Comparison of ENCODE assay signal across 10 cellular contexts in genomic region chr1:55069280-55069679, GRCh38. TPM values are rescaled to one million over a fixed set of nuclear protein-coding genes. Genes with fewer than 3 reads are reported as not detected.
"Had no signal": no experiment of that assay in that cellular context is flagged by ENCODE, and none has a peak within 500 bp of the region (broad histone marks: within the 10 kb centered on the region; RNA-seq: fewer than 3 reads in every experiment).

No MANE protein-coding gene starts in this region.

- H3K4me3 Mint-ChIP-seq: activated CD4-positive, alpha-beta memory T cell treated with anti-CD3 and anti-CD28 coated beads for 36 hours; activated T-helper 17 cell treated with anti-CD3 and anti-CD28 coated beads, Interleukin-2, amount 50 U/mL, for 72 hours; naive B cell had no signal

- H3K9me3 Mint-ChIP-seq: activated CD4-positive, alpha-beta memory T cell treated with anti-CD3 and anti-CD28 coated beads for 36 hours; activated T-helper 17 cell treated with anti-CD3 and anti-CD28 coated beads, Interleukin-2, amount 50 U/mL, for 72 hours; naive B cell had no signal

- H3K27me3 Mint-ChIP-seq: activated CD4-positive, alpha-beta memory T cell treated with anti-CD3 and anti-CD28 coated beads for 36 hours; activated T-helper 17 cell treated with anti-CD3 and anti-CD28 coated beads, Interleukin-2, amount 50 U/mL, for 72 hours; naive B cell had no signal

- H3K27ac Mint-ChIP-seq: activated CD4-positive, alpha-beta memory T cell treated with anti-CD3 and anti-CD28 coated beads for 36 hours had no signal

- DNase-seq: activated CD4-positive, alpha-beta memory T cell treated with anti-CD3 and anti-CD28 coated beads for 36 hours; lower lobe of right lung; naive B cell; small intestine; T1000; transverse colon had no signal

- ATAC-seq: activated T-helper 17 cell treated with anti-CD3 and anti-CD28 coated beads, Interleukin-2, amount 50 U/mL, for 72 hours; gastroesophageal sphincter; lower lobe of right lung had no signal

RNA-seq across cellular contexts. Expression of gene PCSK9, which starts 29.9 kb away (rescaled TPM):
- total RNA-seq: activated CD4-positive, alpha-beta memory T cell treated with anti-CD3 and anti-CD28 coated beads for 36 hours; activated T-helper 17 cell treated with anti-CD3 and anti-CD28 coated beads, Interleukin-2, amount 50 U/mL, for 72 hours; ascending aorta; subcutaneous adipose tissue had no signal
